In the genomic region with DNA sequence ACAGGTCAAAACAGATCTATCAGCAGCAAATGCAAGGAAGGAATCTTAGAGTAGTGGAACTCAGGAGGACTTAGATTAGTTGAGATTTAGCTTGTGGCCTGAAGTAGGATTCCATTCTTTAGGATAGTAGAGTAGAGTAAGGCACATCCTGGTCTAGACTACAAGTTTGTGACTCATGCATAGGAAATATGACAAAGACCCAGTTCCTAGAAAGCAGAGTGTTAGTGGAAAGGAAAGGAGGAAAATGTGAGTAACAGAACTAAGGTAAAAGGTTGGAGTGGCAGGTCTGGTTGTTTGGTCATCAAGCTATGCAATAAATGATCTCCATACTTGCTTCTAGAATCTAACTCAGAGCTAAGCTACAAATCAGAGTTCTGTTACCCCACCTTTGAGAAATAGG, we compare ENCODE assay signal across 30 cellular contexts.
"Had no signal": no experiment of that assay in that cellular context is flagged by ENCODE, and none has a peak within 500 bp of the region (broad histone marks: within the 10 kb centered on the region; RNA-seq: fewer than 3 reads in every experiment).

No MANE protein-coding gene starts in this region.

- H3K27ac ChIP-seq: ascending aorta, brain microvascular endothelial cell, heart left ventricle had no signal

- H3K4me3 Mint-ChIP-seq: activated CD4-positive, alpha-beta memory T cell treated with anti-CD3 and anti-CD28 coated beads, Interleukin-2, amount 10 ng/mL, durations not matched to agents 7 days and 5 days; activated CD4-positive, alpha-beta T cell treated with anti-CD3 and anti-CD28 coated beads for 36 hours; activated CD4-positive, alpha-beta T cell treated with anti-CD3 and anti-CD28 coated beads, Interleukin-2, amount 10 ng/mL, durations not matched to agents 24 days and 14 days; activated naive CD4-positive, alpha-beta T cell treated with anti-CD3 and anti-CD28 coated beads, Interleukin-2, amount 10 ng/mL, durations not matched to agents 7 days and 5 days; activated naive CD8-positive, alpha-beta T cell treated with anti-CD3 and anti-CD28 coated beads, Interleukin-2, amount 10 ng/mL, durations not matched to agents 7 days and 5 days; activated T-cell treated with anti-CD3 and anti-CD28 coated beads, Interleukin-2, amount 50 U/mL, for 24 hours; activated T-cell treated with anti-CD3 and anti-CD28 coated beads, Interleukin-2, amount 50 U/mL, for 72 hours; effector memory CD8-positive, alpha-beta T cell; T-helper 17 cell; T-helper 2 cell treated with Interferon-gamma antibody and Interleukin-4, amounts not matched to agents 5 μg/mL and 100 μg/mL, for 36 hours had no signal

- H3K27me3 ChIP-seq: ascending aorta, brain microvascular endothelial cell, heart left ventricle had no signal

- H3K9me3 Mint-ChIP-seq: activated CD4-positive, alpha-beta memory T cell treated with anti-CD3 and anti-CD28 coated beads, Interleukin-2, amount 10 ng/mL, durations not matched to agents 7 days and 5 days; activated CD4-positive, alpha-beta T cell treated with anti-CD3 and anti-CD28 coated beads, Interleukin-2, amount 10 ng/mL, durations not matched to agents 24 days and 14 days; activated naive CD4-positive, alpha-beta T cell treated with anti-CD3 and anti-CD28 coated beads, Interleukin-2, amount 10 ng/mL, durations not matched to agents 7 days and 5 days; activated naive CD4-positive, alpha-beta T cell treated with anti-CD3 and anti-CD28 coated beads, Interleukin-2, amount 50 U/mL, for 72 hours; activated naive CD8-positive, alpha-beta T cell treated with anti-CD3 and anti-CD28 coated beads, Interleukin-2, amount 10 ng/mL, durations not matched to agents 7 days and 5 days; effector memory CD8-positive, alpha-beta T cell; T-helper 2 cell treated with Interferon-gamma antibody and Interleukin-4, amounts not matched to agents 5 μg/mL and 100 μg/mL, for 36 hours had no signal

- H3K27ac Mint-ChIP-seq: activated CD4-positive, alpha-beta memory T cell treated with anti-CD3 and anti-CD28 coated beads, Interleukin-2, amount 10 ng/mL, durations not matched to agents 7 days and 5 days; activated CD4-positive, alpha-beta T cell treated with anti-CD3 and anti-CD28 coated beads for 36 hours; activated CD4-positive, alpha-beta T cell treated with anti-CD3 and anti-CD28 coated beads, Interleukin-2, amount 10 ng/mL, durations not matched to agents 24 days and 14 days; activated naive CD4-positive, alpha-beta T cell treated with anti-CD3 and anti-CD28 coated beads, Interleukin-2, amount 10 ng/mL, durations not matched to agents 7 days and 5 days; activated naive CD4-positive, alpha-beta T cell treated with anti-CD3 and anti-CD28 coated beads, Interleukin-2, amount 50 U/mL, for 72 hours; activated naive CD8-positive, alpha-beta T cell treated with anti-CD3 and anti-CD28 coated beads, Interleukin-2, amount 10 ng/mL, durations not matched to agents 7 days and 5 days; activated T-cell treated with anti-CD3 and anti-CD28 coated beads, Interleukin-2, amount 50 U/mL, for 24 hours; activated T-cell treated with anti-CD3 and anti-CD28 coated beads, Interleukin-2, amount 50 U/mL, for 72 hours; effector memory CD8-positive, alpha-beta T cell; T-helper 17 cell; T-helper 2 cell treated with Interferon-gamma antibody and Interleukin-4, amounts not matched to agents 5 μg/mL and 100 μg/mL, for 36 hours had no signal

- DNase-seq: activated CD4-positive, alpha-beta memory T cell treated with anti-CD3 and anti-CD28 coated beads, Interleukin-2, amount 10 ng/mL, durations not matched to agents 7 days and 5 days; activated CD4-positive, alpha-beta T cell treated with anti-CD3 and anti-CD28 coated beads for 36 hours; activated CD4-positive, alpha-beta T cell treated with anti-CD3 and anti-CD28 coated beads, Interleukin-2, amount 10 ng/mL, durations not matched to agents 24 days and 14 days; activated CD4-positive, CD25-positive, alpha-beta regulatory T cell; activated CD4-positive, CD25-positive, alpha-beta regulatory T cell treated with anti-CD3 and anti-CD28 coated beads, Interleukin-2, amount 50 U/mL, for 72 hours; activated CD8-positive, alpha-beta memory T cell treated with anti-CD3 and anti-CD28 coated beads, Interleukin-2, amount 50 U/mL, for 48 hours; activated gamma-delta T cell; activated naive CD4-positive, alpha-beta T cell; activated naive CD4-positive, alpha-beta T cell treated with anti-CD3 and anti-CD28 coated beads, Interleukin-2, amount 10 ng/mL, durations not matched to agents 7 days and 5 days; activated naive CD8-positive, alpha-beta T cell treated with anti-CD3 and anti-CD28 coated beads, Interleukin-2, amount 10 ng/mL, durations not matched to agents 7 days and 5 days; activated T-cell treated with anti-CD3 and anti-CD28 coated beads for 4 hours; activated T-cell treated with anti-CD3 and anti-CD28 coated beads, Interleukin-2, amount 50 U/mL, for 24 hours; activated T-cell treated with anti-CD3 and anti-CD28 coated beads, Interleukin-2, amount 50 U/mL, for 72 hours; brain microvascular endothelial cell; caudate nucleus; cortex of kidney; dermis blood vessel endothelial cell; effector CD4-positive, alpha-beta T cell; effector memory CD8-positive, alpha-beta T cell; foreskin fibroblast; glutamatergic neuron; heart left ventricle; T-helper 1 cell; T-helper 17 cell; T1000 had no signal

- FAIRE-seq: frontal cortex had no signal

- H3K4me3 ChIP-seq: ascending aorta, heart left ventricle had no signal

- H3K4me1 Mint-ChIP-seq: activated CD4-positive, alpha-beta memory T cell treated with anti-CD3 and anti-CD28 coated beads, Interleukin-2, amount 10 ng/mL, durations not matched to agents 7 days and 5 days; activated CD4-positive, alpha-beta T cell treated with anti-CD3 and anti-CD28 coated beads for 36 hours; activated CD4-positive, alpha-beta T cell treated with anti-CD3 and anti-CD28 coated beads, Interleukin-2, amount 10 ng/mL, durations not matched to agents 24 days and 14 days; activated naive CD4-positive, alpha-beta T cell treated with anti-CD3 and anti-CD28 coated beads, Interleukin-2, amount 10 ng/mL, durations not matched to agents 7 days and 5 days; activated naive CD8-positive, alpha-beta T cell treated with anti-CD3 and anti-CD28 coated beads, Interleukin-2, amount 10 ng/mL, durations not matched to agents 7 days and 5 days; T-helper 17 cell had no signal

- H3K4me1 ChIP-seq: ascending aorta, heart left ventricle had no signal

- H3K27me3 Mint-ChIP-seq: activated CD4-positive, alpha-beta memory T cell treated with anti-CD3 and anti-CD28 coated beads, Interleukin-2, amount 10 ng/mL, durations not matched to agents 7 days and 5 days; activated CD4-positive, alpha-beta T cell treated with anti-CD3 and anti-CD28 coated beads for 36 hours; activated CD4-positive, alpha-beta T cell treated with anti-CD3 and anti-CD28 coated beads, Interleukin-2, amount 10 ng/mL, durations not matched to agents 24 days and 14 days; activated naive CD4-positive, alpha-beta T cell treated with anti-CD3 and anti-CD28 coated beads, Interleukin-2, amount 10 ng/mL, durations not matched to agents 7 days and 5 days; activated naive CD8-positive, alpha-beta T cell treated with anti-CD3 and anti-CD28 coated beads, Interleukin-2, amount 10 ng/mL, durations not matched to agents 7 days and 5 days; activated T-cell treated with anti-CD3 and anti-CD28 coated beads, Interleukin-2, amount 50 U/mL, for 24 hours; effector memory CD8-positive, alpha-beta T cell; T-helper 17 cell had no signal

- ATAC-seq: activated CD4-positive, alpha-beta T cell treated with anti-CD3 and anti-CD28 coated beads for 36 hours; activated naive CD4-positive, alpha-beta T cell treated with anti-CD3 and anti-CD28 coated beads, Interleukin-2, amount 50 U/mL, for 72 hours; activated T-cell treated with anti-CD3 and anti-CD28 coated beads, Interleukin-2, amount 50 U/mL, for 72 hours; effector memory CD8-positive, alpha-beta T cell; esophagus mucosa; heart left ventricle; T-helper 17 cell had no signal

- H3K36me3 Mint-ChIP-seq: activated naive CD4-positive, alpha-beta T cell treated with anti-CD3 and anti-CD28 coated beads, Interleukin-2, amount 10 ng/mL, durations not matched to agents 7 days and 5 days; activated naive CD4-positive, alpha-beta T cell treated with anti-CD3 and anti-CD28 coated beads, Interleukin-2, amount 50 U/mL, for 72 hours; activated naive CD8-positive, alpha-beta T cell treated with anti-CD3 and anti-CD28 coated beads, Interleukin-2, amount 10 ng/mL, durations not matched to agents 7 days and 5 days had no signal

- H3K36me3 ChIP-seq: ascending aorta, brain microvascular endothelial cell, heart left ventricle had no signal

- H3K9me3 ChIP-seq: ascending aorta, heart left ventricle had no signal
